Comparison of ENCODE assay signal across 8 cellular contexts in the genomic region with DNA sequence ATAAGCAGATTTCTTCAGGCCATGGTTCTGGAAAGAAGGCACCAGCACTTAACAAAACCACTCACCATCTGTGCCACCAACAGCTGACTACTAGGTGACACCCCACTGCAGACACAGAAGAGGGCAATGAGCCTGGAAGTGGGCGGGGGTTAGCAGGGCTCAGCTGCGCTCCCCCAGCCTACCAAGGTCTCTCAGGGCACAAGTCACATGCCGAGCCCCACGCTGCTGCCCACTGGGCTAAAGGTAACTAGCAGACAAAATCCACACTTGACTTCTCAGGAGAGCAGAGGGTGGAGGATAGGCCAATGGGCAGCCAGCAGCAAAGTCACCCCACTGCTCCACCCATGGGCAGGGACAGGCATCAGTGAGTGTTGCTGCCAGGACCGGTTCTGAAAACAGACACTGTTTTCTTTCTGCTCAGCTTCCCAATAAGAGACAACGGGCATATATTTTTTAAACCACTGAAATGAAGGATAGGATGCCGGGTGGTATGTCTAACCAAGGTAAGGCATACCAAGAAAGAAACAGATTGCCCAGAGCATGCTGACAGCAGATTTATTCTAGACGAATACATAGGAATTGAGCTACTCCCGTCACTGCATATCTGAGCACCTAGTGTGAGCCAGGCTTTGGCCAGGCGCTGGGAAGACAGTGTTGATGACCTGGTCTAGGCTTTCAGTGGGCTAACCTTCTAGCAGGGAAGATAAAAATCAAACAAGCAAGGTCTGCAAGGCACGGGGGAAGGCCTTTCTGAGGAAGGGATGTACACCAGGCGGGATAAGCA. TPM values are rescaled to one million over a fixed set of nuclear protein-coding genes. Genes with fewer than 3 reads are reported as not detected.
DNase-seq lines count a peak whose midpoint lies in the region; ATAC-seq and TF ChIP-seq lines count a peak whose summit lies in the region.

No MANE protein-coding gene starts in this region.

- no peaks in the 10 kb centered on the region for H3K79me2 ChIP-seq in GM23338 (replicated peaks; ENCODE audit: insufficient read depth)

- no peaks in the 10 kb centered on the region for H3K36me3 Mint-ChIP-seq in GM23338 (ENCODE audit: low read depth)

- H3K27me3 ChIP-seq in GM23338 (ENCODE audit: insufficient read depth) (no peaks in the 10 kb centered on the region), gastroesophageal sphincter (no peaks in the 10 kb centered on the region)

- TF ChIP-seq POLR2A in gastroesophageal sphincter (IDR thresholded peaks at IDR 0.05) = no peak

- H3F3A ChIP-seq in GM23338 (replicated peaks; ENCODE audit: low read depth) = no peaks in the 10 kb centered on the region

- H3K4me3 ChIP-seq in GM23338 = no peak overlapping the region
- no peak overlapping the region for H3K4me3 ChIP-seq in gastroesophageal sphincter

- no peak overlapping the region for H3K27ac Mint-ChIP-seq in GM23338

- DNase-seq in DMS79 (lab: John Stamatoyannopoulos, UW) (peak; percentile 41), GM23338 (ENCODE audit: low spot score) (no peak), NCI-H510A treated with DMSO at 0.1 percent for 48 hours (lab: John Stamatoyannopoulos, UW) (peak; percentile 43), sciatic nerve (ENCODE audit: low spot score) (peak; percentile 67), mesenteric fat pad (ENCODE audit: low spot score) (no peak), EL (no peak)
- DNase-seq in activated effector memory CD4-positive, alpha-beta T cell treated with anti-CD3 and anti-CD28 coated beads, Interleukin-2, amount 50 U/mL, for 16 hours = no peak

- H3K4me2 ChIP-seq in GM23338 = no peak overlapping the region

- H3K36me3 ChIP-seq in GM23338 (ENCODE audit: insufficient read depth) = no peaks in the 10 kb centered on the region
- H3K36me3 ChIP-seq in gastroesophageal sphincter = no peaks in the 10 kb centered on the region

- H3K9me2 ChIP-seq in GM23338 (ENCODE audit: insufficient read depth) = no peaks in the 10 kb centered on the region

- H3K4me1 Mint-ChIP-seq in GM23338 = peaks cover 31% of the 10 kb centered on the region

- H3K4me3 Mint-ChIP-seq in GM23338 = no peak overlapping the region

- no peak overlapping the region for H3K27ac ChIP-seq in GM23338 (ENCODE audit: low read depth)
- peak overlapping the region in 1 of 4 donors; percentile 21 for H3K27ac ChIP-seq in gastroesophageal sphincter

- TF ChIP-seq EP300 in gastroesophageal sphincter (IDR thresholded peaks at IDR 0.05) = no peak

- peak overlapping the region; percentile 63; the same call in 1 of the 2 replicates for H2AFZ ChIP-seq in GM23338

- H3K4me1 ChIP-seq in GM23338 (ENCODE audit: insufficient read depth) = peaks cover 15% of the 10 kb centered on the region
- peaks cover 4 to 63% (median 23%) of the 10 kb centered on the region in 3 donors for H3K4me1 ChIP-seq in gastroesophageal sphincter

- no peaks in the 10 kb centered on the region for H4K20me1 ChIP-seq in GM23338 (replicated peaks; ENCODE audit: insufficient read depth)

- H3K9me3 Mint-ChIP-seq in GM23338 = no peaks in the 10 kb centered on the region

- intact Hi-C loops in sciatic nerve (cut with DNase I) = no loop called here

- TF ChIP-seq CTCF in GM23338 (conservative IDR thresholded peaks at IDR 0.05; ENCODE audit: low read depth in 2 of 2) (no peak), gastroesophageal sphincter (IDR thresholded peaks at IDR 0.05) (no peak)

- H3K27me3 Mint-ChIP-seq in GM23338 (ENCODE audit: insufficient read depth, low read depth, poor library complexity) = peaks cover 5% of the 10 kb centered on the region

- no peaks in the 10 kb centered on the region for H3K9me3 ChIP-seq in gastroesophageal sphincter

- ATAC-seq in GM23338 (peak; percentile 19), gastroesophageal sphincter (peak; percentile 48), sciatic nerve (peak; percentile 78)

- WGBS in gastroesophageal sphincter (ENCODE audit: low coverage in 1 of 2), 2 donors = 55 to 100% methylated on average over 4 to 6 of the region's 12 CpGs

TF ChIP-seq in GM23338, 12 proteins besides CTCF, POLR2A, EP300 and RAD21:
- TF ChIP-seq STAT1 (IDR thresholded peaks at IDR 0.05; ENCODE audit: unreplicated experiment) (no peak), CREB1 (CRISPR knock-in tag; IDR thresholded peaks at IDR 0.05; ENCODE audit: low read depth) (no peak), ZNF114 (CRISPR knock-in tag; IDR thresholded peaks at IDR 0.05) (no peak), ETS1 (IDR thresholded peaks at IDR 0.05) (no peak), EZH2 (IDR thresholded peaks at IDR 0.05; ENCODE audit: low read depth, unreplicated experiment) (no peak), POLR2AphosphoS5 (IDR thresholded peaks at IDR 0.05; ENCODE audit: low read depth) (no peak), NANOG (IDR thresholded peaks at IDR 0.05; ENCODE audit: borderline replicate concordance) (no peak)
- TF ChIP-seq, protein P1, sequence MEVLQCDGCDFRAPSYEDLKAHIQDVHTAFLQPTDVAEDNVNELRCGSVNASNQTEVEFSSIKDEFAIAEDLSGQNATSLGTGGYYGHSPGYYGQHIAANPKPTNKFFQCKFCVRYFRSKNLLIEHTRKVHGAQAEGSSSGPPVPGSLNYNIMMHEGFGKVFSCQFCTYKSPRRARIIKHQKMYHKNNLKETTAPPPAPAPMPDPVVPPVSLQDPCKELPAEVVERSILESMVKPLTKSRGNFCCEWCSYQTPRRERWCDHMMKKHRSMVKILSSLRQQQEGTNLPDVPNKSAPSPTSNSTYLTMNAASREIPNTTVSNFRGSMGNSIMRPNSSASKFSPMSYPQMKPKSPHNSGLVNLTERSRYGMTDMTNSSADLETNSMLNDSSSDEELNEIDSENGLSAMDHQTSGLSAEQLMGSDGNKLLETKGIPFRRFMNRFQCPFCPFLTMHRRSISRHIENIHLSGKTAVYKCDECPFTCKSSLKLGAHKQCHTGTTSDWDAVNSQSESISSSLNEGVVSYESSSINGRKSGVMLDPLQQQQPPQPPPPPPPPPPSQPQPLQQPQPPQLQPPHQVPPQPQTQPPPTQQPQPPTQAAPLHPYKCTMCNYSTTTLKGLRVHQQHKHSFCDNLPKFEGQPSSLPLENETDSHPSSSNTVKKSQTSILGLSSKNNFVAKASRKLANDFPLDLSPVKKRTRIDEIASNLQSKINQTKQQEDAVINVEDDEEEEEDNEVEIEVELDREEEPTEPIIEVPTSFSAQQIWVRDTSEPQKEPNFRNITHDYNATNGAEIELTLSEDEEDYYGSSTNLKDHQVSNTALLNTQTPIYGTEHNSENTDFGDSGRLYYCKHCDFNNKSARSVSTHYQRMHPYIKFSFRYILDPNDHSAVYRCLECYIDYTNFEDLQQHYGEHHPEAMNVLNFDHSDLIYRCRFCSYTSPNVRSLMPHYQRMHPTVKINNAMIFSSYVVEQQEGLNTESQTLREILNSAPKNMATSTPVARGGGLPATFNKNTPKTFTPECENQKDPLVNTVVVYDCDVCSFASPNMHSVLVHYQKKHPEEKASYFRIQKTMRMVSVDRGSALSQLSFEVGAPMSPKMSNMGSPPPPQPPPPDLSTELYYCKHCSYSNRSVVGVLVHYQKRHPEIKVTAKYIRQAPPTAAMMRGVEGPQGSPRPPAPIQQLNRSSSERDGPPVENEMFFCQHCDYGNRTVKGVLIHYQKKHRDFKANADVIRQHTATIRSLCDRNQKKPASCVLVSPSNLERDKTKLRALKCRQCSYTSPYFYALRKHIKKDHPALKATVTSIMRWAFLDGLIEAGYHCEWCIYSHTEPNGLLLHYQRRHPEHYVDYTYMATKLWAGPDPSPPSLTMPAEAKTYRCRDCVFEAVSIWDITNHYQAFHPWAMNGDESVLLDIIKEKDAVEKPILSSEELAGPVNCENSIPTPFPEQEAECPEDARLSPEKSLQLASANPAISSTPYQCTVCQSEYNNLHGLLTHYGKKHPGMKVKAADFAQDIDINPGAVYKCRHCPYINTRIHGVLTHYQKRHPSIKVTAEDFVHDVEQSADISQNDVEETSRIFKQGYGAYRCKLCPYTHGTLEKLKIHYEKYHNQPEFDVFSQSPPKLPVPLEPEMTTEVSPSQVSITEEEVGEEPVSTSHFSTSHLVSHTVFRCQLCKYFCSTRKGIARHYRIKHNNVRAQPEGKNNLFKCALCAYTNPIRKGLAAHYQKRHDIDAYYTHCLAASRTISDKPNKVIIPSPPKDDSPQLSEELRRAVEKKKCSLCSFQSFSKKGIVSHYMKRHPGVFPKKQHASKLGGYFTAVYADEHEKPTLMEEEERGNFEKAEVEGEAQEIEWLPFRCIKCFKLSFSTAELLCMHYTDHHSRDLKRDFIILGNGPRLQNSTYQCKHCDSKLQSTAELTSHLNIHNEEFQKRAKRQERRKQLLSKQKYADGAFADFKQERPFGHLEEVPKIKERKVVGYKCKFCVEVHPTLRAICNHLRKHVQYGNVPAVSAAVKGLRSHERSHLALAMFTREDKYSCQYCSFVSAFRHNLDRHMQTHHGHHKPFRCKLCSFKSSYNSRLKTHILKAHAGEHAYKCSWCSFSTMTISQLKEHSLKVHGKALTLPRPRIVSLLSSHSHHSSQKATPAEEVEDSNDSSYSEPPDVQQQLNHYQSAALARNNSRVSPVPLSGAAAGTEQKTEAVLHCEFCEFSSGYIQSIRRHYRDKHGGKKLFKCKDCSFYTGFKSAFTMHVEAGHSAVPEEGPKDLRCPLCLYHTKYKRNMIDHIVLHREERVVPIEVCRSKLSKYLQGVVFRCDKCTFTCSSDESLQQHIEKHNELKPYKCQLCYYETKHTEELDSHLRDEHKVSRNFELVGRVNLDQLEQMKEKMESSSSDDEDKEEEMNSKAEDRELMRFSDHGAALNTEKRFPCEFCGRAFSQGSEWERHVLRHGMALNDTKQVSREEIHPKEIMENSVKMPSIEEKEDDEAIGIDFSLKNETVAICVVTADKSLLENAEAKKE (CRISPR knock-in tag; IDR thresholded peaks at IDR 0.05) = no peak

RNA-seq across cellular contexts. Expression of gene ACSL1, which starts 20.1 kb away (rescaled TPM):
- 11.0 and 13.1 TPM in 2 replicates for total RNA-seq in GM23338 (2014; rRNA removed; shearing (Covaris generic))
- polyA plus RNA-seq in GM23338 (2016; fragmentation: Nextera tagmentation; extraction: Ambion mirVana) = 4.7 and 6.2 TPM in 2 replicates
- total RNA-seq in gastroesophageal sphincter (10 to 100 TPM; 48.5 to 98.8 (median 55.3) TPM), sciatic nerve (145 TPM), mesenteric fat pad (1,386 TPM)

Comparison
In these comparisons a context has a peak if more than half of its experiments do, and no peak if none do; other contexts are left out.
1. DNase-seq: peak in DMS79 (single experiment), NCI-H510A treated with DMSO at 0.1 percent for 48 hours (single experiment) and sciatic nerve (single experiment); none in GM23338 (single experiment), mesenteric fat pad (single experiment), activated effector memory CD4-positive, alpha-beta T cell treated with anti-CD3 and anti-CD28 coated beads, Interleukin-2, amount 50 U/mL, for 16 hours (single experiment) and EL (single experiment).
2. ATAC-seq: peak in every context shown above with its lines; median percentile 78 in sciatic nerve; 48 in gastroesophageal sphincter; 19 in GM23338.